In genomic region chr14:96599076-96599475, GRCh38 we compare ENCODE assay signal across 28 cellular contexts.
"Had no signal": no experiment of that assay in that cellular context is flagged by ENCODE, and none has a peak within 500 bp of the region (broad histone marks: within the 10 kb centered on the region; RNA-seq: fewer than 3 reads in every experiment).

No MANE protein-coding gene starts in this region.

- H3K27me3 ChIP-seq: colonic mucosa, foreskin keratinocyte had no signal

- H3K36me3 ChIP-seq: colonic mucosa, esophagus muscularis mucosa, esophagus squamous epithelium, gastrocnemius medialis, gastroesophageal sphincter, heart left ventricle, heart right ventricle had no signal

- FAIRE-seq: colon, endometrium, endothelial cell of umbilical vein, frontal cortex had no signal

- H3K9me3 Mint-ChIP-seq: dendritic cell treated with granulocyte-macrophage colony-stimulating factor and Interleukin-4, amounts not matched to agents 40 ng/mL and 50 ng/mL, for 4 days; effector memory CD8-positive, alpha-beta T cell had no signal

- H3K4me1 ChIP-seq: colonic mucosa, esophagus muscularis mucosa, esophagus squamous epithelium, foreskin keratinocyte, gastrocnemius medialis, gastroesophageal sphincter, heart left ventricle, heart right ventricle had no signal

- H3K4me3 ChIP-seq: colonic mucosa, coronary artery, dorsolateral prefrontal cortex, esophagus muscularis mucosa, esophagus squamous epithelium, gastrocnemius medialis, gastroesophageal sphincter, heart left ventricle, heart right ventricle had no signal

- ATAC-seq: effector memory CD8-positive, alpha-beta T cell; esophagus mucosa; foreskin keratinocyte; gastrocnemius medialis; heart left ventricle; heart right ventricle had no signal

- H3K27ac ChIP-seq: colonic mucosa, coronary artery, dorsolateral prefrontal cortex, epithelial cell of prostate, esophagus muscularis mucosa, esophagus squamous epithelium, foreskin keratinocyte, gastrocnemius medialis, gastroesophageal sphincter, heart left ventricle, heart right ventricle had no signal

- H3K4me1 Mint-ChIP-seq: endodermal cell had no signal

- H3K9me3 ChIP-seq: colonic mucosa, esophagus muscularis mucosa, esophagus squamous epithelium, gastrocnemius medialis, gastroesophageal sphincter, heart left ventricle, heart right ventricle had no signal

- H3K4me3 Mint-ChIP-seq: dendritic cell treated with granulocyte-macrophage colony-stimulating factor and Interleukin-4, amounts not matched to agents 40 ng/mL and 50 ng/mL, for 4 days; effector memory CD8-positive, alpha-beta T cell; endodermal cell had no signal

- H3K27ac Mint-ChIP-seq: dendritic cell treated with granulocyte-macrophage colony-stimulating factor and Interleukin-4, amounts not matched to agents 40 ng/mL and 50 ng/mL, for 4 days; effector memory CD8-positive, alpha-beta T cell; endodermal cell had no signal

- H3K27me3 Mint-ChIP-seq: dendritic cell treated with granulocyte-macrophage colony-stimulating factor and Interleukin-4, amounts not matched to agents 40 ng/mL and 50 ng/mL, for 4 days had no signal

- DNase-seq: colonic mucosa; cortex of kidney; dermis blood vessel endothelial cell; dorsolateral prefrontal cortex; effector CD4-positive, alpha-beta T cell; effector CD8-positive, alpha-beta T cell; effector memory CD4-positive, alpha-beta T cell; effector memory CD8-positive, alpha-beta T cell; endodermal cell; erythroblast; esophagus squamous epithelium; foreskin fibroblast; foreskin keratinocyte; foreskin melanocyte; gastrocnemius medialis; head of caudate nucleus; heart left ventricle; heart right ventricle had no signal
